Comparison of ENCODE assay signal across 15 cellular contexts in the genomic region with DNA sequence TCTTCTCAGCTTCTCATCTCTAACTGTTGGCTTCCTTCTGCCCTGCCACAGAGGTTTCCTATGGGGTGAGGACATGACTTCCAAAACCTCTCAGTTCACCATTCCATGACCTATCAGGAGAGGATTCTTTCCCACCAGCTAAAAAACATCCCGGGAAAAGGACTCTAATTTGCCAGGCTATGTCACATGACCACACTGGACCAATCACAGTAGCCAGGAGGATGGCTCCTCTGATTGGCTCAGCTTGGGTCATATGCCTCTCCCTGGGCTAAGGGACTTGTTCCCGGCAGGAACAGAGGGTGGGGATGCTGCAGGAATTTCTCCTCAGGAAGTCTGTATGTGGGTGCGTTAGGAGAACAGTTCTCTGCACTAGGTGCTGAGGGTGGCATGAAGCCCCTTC. TPM values are rescaled to one million over a fixed set of nuclear protein-coding genes. Genes with fewer than 3 reads are reported as not detected.
A peak's percentile ranks its signal among the peaks of the same experiment; 100 is the strongest.
DNase-seq lines count a peak whose midpoint lies in the region; ATAC-seq, FAIRE-seq and TF ChIP-seq lines count a peak whose summit lies in the region.
"Had no signal": no experiment of that assay in that cellular context is flagged by ENCODE, and none has a peak within 500 bp of the region (broad histone marks: within the 10 kb centered on the region; RNA-seq: fewer than 3 reads in every experiment).

No MANE protein-coding gene starts in this region.

- peak; percentile 25 to 44 for DNase-seq in A549 (ENCODE audit: low read depth in 1 of 2, low spot score in 1 of 2)
- peak; percentile 81 for DNase-seq in H7
- DNase-seq in NCI-H524 (lab: John Stamatoyannopoulos, UW), result peak; percentile 62 to 87
- peak; percentile 8 to 18 for DNase-seq in cardiac fibroblast (ENCODE audit: low read depth in 2 of 2)
- DNase-seq in NCI-H2029 treated with DMSO at 0.1 percent for 48 hours (lab: John Stamatoyannopoulos, UW), result no peak
- no peak for DNase-seq in natural killer cell treated with Interleukin-12 subunit alpha and Interleukin-12 subunit beta and Interleukin-15 and Interleukin-18, amount 100 ng/mL, for 72 hours (ENCODE audit: low spot score)
- DNase-seq: activated CD4-positive, alpha-beta T cell treated with anti-CD3 and anti-CD28 coated beads, Interleukin-2, amount 10 ng/mL, durations not matched to agents 24 days and 14 days; activated naive CD4-positive, alpha-beta T cell; central memory CD4-positive, alpha-beta T cell; kidney glomerular epithelial cell had no signal

- no peaks in the 10 kb centered on the region for H3K36me3 ChIP-seq in H7 (replicated peaks; ENCODE audit: control insufficient read depth, insufficient read depth, low read length)
- H3K36me3 ChIP-seq: SJSA1 had no signal

- TF ChIP-seq POLR2A in A549 (IDR thresholded peaks at IDR 0.05; ENCODE audit: low read length), result no peak

- no peak overlapping the region for H3K27ac ChIP-seq in A549
- H3K27ac ChIP-seq: SJSA1 had no signal

- no peaks in the 10 kb centered on the region for H3K4me1 ChIP-seq in A549
- H3K4me1 ChIP-seq: SJSA1 had no signal

- CTCF ChIA-PET in A549 (lab: Yijun Ruan, JAX), result interaction anchor here (0.9 to 3.3 kb wide), 4 partner anchors 9 to 117 kb away, joined by 3 to 12 read pairs (median 4); no protein-coding TSS in a partner anchor

- H3K27me3 Mint-ChIP-seq in natural killer cell treated with Interleukin-12 subunit alpha and Interleukin-12 subunit beta and Interleukin-15 and Interleukin-18, amount 100 ng/mL, for 72 hours, result peaks cover 34 to 38% of the 10 kb centered on the region in 2 donors

- H3K9me3 ChIP-seq in A549, result peaks cover under 1% of the 10 kb centered on the region; the same call in 2 of the 3 replicates

- no peak overlapping the region for H3K4me3 Mint-ChIP-seq in natural killer cell treated with Interleukin-12 subunit alpha and Interleukin-12 subunit beta and Interleukin-15 and Interleukin-18, amount 100 ng/mL, for 72 hours
- H3K4me3 Mint-ChIP-seq: activated CD4-positive, alpha-beta T cell treated with anti-CD3 and anti-CD28 coated beads, Interleukin-2, amount 10 ng/mL, durations not matched to agents 24 days and 14 days; B cell; stimulated activated naive CD8-positive, alpha-beta T cell treated with anti-CD3 and anti-CD28 coated beads, Interleukin-15, Interleukin-2, amounts not matched to agents 100 ng/mL and 50 ng/mL, for 24 hours had no signal

- no peak for TF ChIP-seq CTCF in A549 (IDR thresholded peaks at IDR 0.05)
- TF ChIP-seq CTCF in cardiac fibroblast (IDR thresholded peaks at IDR 0.05; ENCODE audit: low read depth, low read length), result no peak

- TF ChIP-seq EP300 in A549 (IDR thresholded peaks at IDR 0.05), result no peak

- POLR2A ChIA-PET in A549 (lab: Yijun Ruan, JAX), result no interaction called here

- no peaks in the 10 kb centered on the region for H3K9me3 Mint-ChIP-seq in natural killer cell treated with Interleukin-12 subunit alpha and Interleukin-12 subunit beta and Interleukin-15 and Interleukin-18, amount 100 ng/mL, for 72 hours
- H3K9me3 Mint-ChIP-seq: activated CD4-positive, alpha-beta T cell treated with anti-CD3 and anti-CD28 coated beads, Interleukin-2, amount 10 ng/mL, durations not matched to agents 24 days and 14 days; stimulated activated naive CD8-positive, alpha-beta T cell treated with anti-CD3 and anti-CD28 coated beads, Interleukin-15, Interleukin-2, amounts not matched to agents 100 ng/mL and 50 ng/mL, for 24 hours had no signal

- 43% methylated on average over 3 of the region's 3 CpGs for WGBS in A549 (ENCODE audit: missing lambda C conversion rate)

- FAIRE-seq in A549 (lab: Jason Lieb, UNC), result no peak

- H3K4me1 Mint-ChIP-seq in natural killer cell treated with Interleukin-12 subunit alpha and Interleukin-12 subunit beta and Interleukin-15 and Interleukin-18, amount 100 ng/mL, for 72 hours (ENCODE audit: low read depth in 2 of 2), result peaks cover 0 to 8% of the 10 kb centered on the region in 2 donors

- H3K36me3 Mint-ChIP-seq in natural killer cell treated with Interleukin-12 subunit alpha and Interleukin-12 subunit beta and Interleukin-15 and Interleukin-18, amount 100 ng/mL, for 72 hours, result peaks cover 6% of the 10 kb centered on the region

- ATAC-seq in A549 (peak; percentile 26 to 75; a peak in 3 of 6 replicates), HG02610 (IDR thresholded peaks at IDR 0.05; ENCODE audit: unreplicated experiment) (no peak), HG02840 (IDR thresholded peaks at IDR 0.05; ENCODE audit: low FRiP score, unreplicated experiment) (no peak)
- no peak for ATAC-seq in natural killer cell treated with Interleukin-12 subunit alpha and Interleukin-12 subunit beta and Interleukin-15 and Interleukin-18, amount 100 ng/mL, for 72 hours

- peaks cover 23% of the 10 kb centered on the region for H3K27me3 ChIP-seq in H7 (ENCODE audit: control insufficient read depth, insufficient read depth, low read length)
- H3K27me3 ChIP-seq: SJSA1 had no signal

- no peak overlapping the region for H3K27ac Mint-ChIP-seq in natural killer cell treated with Interleukin-12 subunit alpha and Interleukin-12 subunit beta and Interleukin-15 and Interleukin-18, amount 100 ng/mL, for 72 hours
- H3K27ac Mint-ChIP-seq: activated CD4-positive, alpha-beta T cell treated with anti-CD3 and anti-CD28 coated beads, Interleukin-2, amount 10 ng/mL, durations not matched to agents 24 days and 14 days; B cell; stimulated activated naive CD8-positive, alpha-beta T cell treated with anti-CD3 and anti-CD28 coated beads, Interleukin-15, Interleukin-2, amounts not matched to agents 100 ng/mL and 50 ng/mL, for 24 hours had no signal

- no peak for TF ChIP-seq RAD21 in A549 (conservative IDR thresholded peaks at IDR 0.05 in 1 of 2, IDR thresholded peaks at IDR 0.05 in 1 of 2)

- H3K4me3 ChIP-seq in A549 (no peak overlapping the region), H7 (ENCODE audit: insufficient read depth, low read depth, low read length) (no peak overlapping the region), cardiac fibroblast (replicated peaks in 1 of 2; ENCODE audit: low read depth in 2 of 2, low read length in 2 of 2) (no peak overlapping the region)
- H3K4me3 ChIP-seq: SJSA1 had no signal

- H3K4me2 ChIP-seq in A549, result no peak overlapping the region

TF ChIP-seq in A549, 52 proteins besides CTCF, POLR2A, EP300 and RAD21:
- TF ChIP-seq CHD4 (IDR thresholded peaks at IDR 0.05; ENCODE audit: borderline replicate concordance) (no peak), TP53 (CRISPR knock-in tag; IDR thresholded peaks at IDR 0.05) (no peak), ZSCAN20 (CRISPR knock-in tag; IDR thresholded peaks at IDR 0.05) (no peak), SMC3 (IDR thresholded peaks at IDR 0.05) (no peak), RNF2 (IDR thresholded peaks at IDR 0.05; ENCODE audit: borderline replicate concordance, low read depth) (no peak), MYC (IDR thresholded peaks at IDR 0.05; ENCODE audit: borderline replicate concordance, low read length) (no peak), HOXA7 (CRISPR knock-in tag; IDR thresholded peaks at IDR 0.05) (no peak)
- TF ChIP-seq, protein P1, sequence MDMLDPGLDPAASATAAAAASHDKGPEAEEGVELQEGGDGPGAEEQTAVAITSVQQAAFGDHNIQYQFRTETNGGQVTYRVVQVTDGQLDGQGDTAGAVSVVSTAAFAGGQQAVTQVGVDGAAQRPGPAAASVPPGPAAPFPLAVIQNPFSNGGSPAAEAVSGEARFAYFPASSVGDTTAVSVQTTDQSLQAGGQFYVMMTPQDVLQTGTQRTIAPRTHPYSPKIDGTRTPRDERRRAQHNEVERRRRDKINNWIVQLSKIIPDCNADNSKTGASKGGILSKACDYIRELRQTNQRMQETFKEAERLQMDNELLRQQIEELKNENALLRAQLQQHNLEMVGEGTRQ (IDR thresholded peaks at IDR 0.05), result peak; percentile 85
- TF ChIP-seq, protein P2, sequence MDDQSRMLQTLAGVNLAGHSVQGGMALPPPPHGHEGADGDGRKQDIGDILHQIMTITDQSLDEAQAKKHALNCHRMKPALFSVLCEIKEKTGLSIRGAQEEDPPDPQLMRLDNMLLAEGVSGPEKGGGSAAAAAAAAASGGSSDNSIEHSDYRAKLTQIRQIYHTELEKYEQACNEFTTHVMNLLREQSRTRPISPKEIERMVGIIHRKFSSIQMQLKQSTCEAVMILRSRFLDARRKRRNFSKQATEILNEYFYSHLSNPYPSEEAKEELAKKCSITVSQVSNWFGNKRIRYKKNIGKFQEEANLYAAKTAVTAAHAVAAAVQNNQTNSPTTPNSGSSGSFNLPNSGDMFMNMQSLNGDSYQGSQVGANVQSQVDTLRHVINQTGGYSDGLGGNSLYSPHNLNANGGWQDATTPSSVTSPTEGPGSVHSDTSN (IDR thresholded peaks at IDR 0.05), result no peak

RNA-seq across cellular contexts. Expression of a gene that starts 40.3 kb away (rescaled TPM):
- 4.5 and 8.0 TPM in 2 replicates for polyA plus RNA-seq in A549 (2011; rRNA removed)
- 2.5 and 2.7 TPM in 2 replicates for polyA plus RNA-seq in A549 (2012; cell fraction: cytosol; rRNA removed)
- 0.84 and 1.5 TPM in 2 replicates for polyA plus RNA-seq in A549 (2012; cell fraction: nucleus; rRNA removed)
- 14.0 to 14.9 TPM (median 14.6 TPM) in 3 replicates for polyA plus RNA-seq in A549 (2017; fragmentation: RNase III; extraction: RNeasy Plus Mini Kit Qiagen cat#74134 plus additional on column Dnase treatment)
- polyA minus RNA-seq in A549 (2011; rRNA and poly(A)+ RNA removed), result 1.9 and 2.6 TPM in 2 replicates
- total RNA-seq in H7 (2014; rRNA removed; shearing (Covaris generic)), result 1.5 and 3.5 TPM in 2 replicates
- 10 to 100 TPM; 11.2 to 12.5 TPM for total RNA-seq in natural killer cell treated with Interleukin-12 subunit alpha and Interleukin-12 subunit beta and Interleukin-15 and Interleukin-18, amount 100 ng/mL, for 72 hours

Comparison
In these comparisons a context has a peak if more than half of its experiments do, and no peak if none do; other contexts are left out.
1. ATAC-seq: peak in A549 (2 of 2); none in HG02610 (single experiment), HG02840 (single experiment) and natural killer cell treated with Interleukin-12 subunit alpha and Interleukin-12 subunit beta and Interleukin-15 and Interleukin-18, amount 100 ng/mL, for 72 hours (0 of 2).
2. DNase-seq: peak in A549 (2 of 2), H7 (single experiment), NCI-H524 (2 of 2) and cardiac fibroblast (2 of 2); none in NCI-H2029 treated with DMSO at 0.1 percent for 48 hours (single experiment) and natural killer cell treated with Interleukin-12 subunit alpha and Interleukin-12 subunit beta and Interleukin-15 and Interleukin-18, amount 100 ng/mL, for 72 hours (single experiment).